ENCODE assay signal across 10 cellular contexts in genomic region chr12:95173392-95174251, GRCh38. TPM values are rescaled to one million over a fixed set of nuclear protein-coding genes. Genes with fewer than 3 reads are reported as not detected.
DNase-seq lines count a peak whose midpoint lies in the region; ATAC-seq and TF ChIP-seq lines count a peak whose summit lies in the region.
"Had no signal": no experiment of that assay in that cellular context is flagged by ENCODE, and none has a peak within 500 bp of the region (broad histone marks: within the 10 kb centered on the region; RNA-seq: fewer than 3 reads in every experiment).

No MANE protein-coding gene starts in this region.

- H3K4me3 Mint-ChIP-seq in Calu3 (ENCODE audit: low read depth, unreplicated experiment): peak overlapping the region; percentile 39
- H3K4me3 Mint-ChIP-seq: immature natural killer cell had no signal

- no peaks in the 10 kb centered on the region for H3K9me3 Mint-ChIP-seq in Calu3 (ENCODE audit: low read depth, unreplicated experiment)
- H3K9me3 Mint-ChIP-seq: immature natural killer cell had no signal

- no peaks in the 10 kb centered on the region for H3K27me3 Mint-ChIP-seq in Calu3 (ENCODE audit: unreplicated experiment)

- CTCF ChIA-PET in Calu3 (lab: Charles Lee): interaction anchor here (0.5 to 1.9 kb wide), 6 partner anchors 13 to 88 kb away, joined by 3 to 4 read pairs (median 4); no protein-coding TSS in a partner anchor

- TF ChIP-seq CTCF in Calu3 (IDR thresholded peaks at IDR 0.05; ENCODE audit: unreplicated experiment) (no peak), foreskin fibroblast (IDR thresholded peaks at IDR 0.05; ENCODE audit: low read depth, low read length) (no peak)

- peak; percentile 81 for DNase-seq in Calu3
- DNase-seq in foreskin fibroblast: peak; percentile 73 to 87
- peak in 7 of 10 donors; percentile 14 to 89 (median 30) for DNase-seq in posterior cingulate gyrus
- DNase-seq in NOMO-1 treated with DMSO at 0.1 percent for 48 hours (lab: John Stamatoyannopoulos, UW; ENCODE audit: unreplicated experiment): no peak
- DNase-seq in SIG-M5 treated with dmso at 0.1 percent for 504 hours (lab: John Stamatoyannopoulos, UW; ENCODE audit: unreplicated experiment): no peak
- DNase-seq: immature natural killer cell had no signal

- no TSS peak for BruUV-seq in Calu3 (replicated peaks; lab: Mats Ljungman, UMichigan)

- peaks cover 56% of the 10 kb centered on the region for H3K36me3 Mint-ChIP-seq in Calu3 (ENCODE audit: insufficient read depth, unreplicated experiment)
- H3K36me3 Mint-ChIP-seq: immature natural killer cell had no signal

- no peak overlapping the region for H3K4me3 ChIP-seq in foreskin fibroblast (ENCODE audit: low read depth in 1 of 2, low read length in 2 of 2)

- peak overlapping the region; percentile 71 for H3K27ac Mint-ChIP-seq in Calu3 (ENCODE audit: unreplicated experiment)
- H3K27ac Mint-ChIP-seq: immature natural killer cell had no signal

- ATAC-seq in SK-N-SH treated with all-trans-retinoic acid at 6 μM for 48 hours (peak; percentile 86), HG02678 (IDR thresholded peaks at IDR 0.05; ENCODE audit: unreplicated experiment) (no peak), GM18873 (IDR thresholded peaks at IDR 0.05; ENCODE audit: low FRiP score, unreplicated experiment) (no peak)
- ATAC-seq: HCT116 had no signal

- H3K4me1 Mint-ChIP-seq in Calu3 (ENCODE audit: low read depth, unreplicated experiment): peaks cover 70% of the 10 kb centered on the region
- H3K4me1 Mint-ChIP-seq: immature natural killer cell had no signal

- intact Hi-C loops in Calu3 (cut with micrococcal nuclease; ENCODE audit: unreplicated experiment): no loop called here
- intact Hi-C loops in posterior cingulate gyrus (cut with DNase I): no loop called here

TF ChIP-seq in SK-N-SH treated with all-trans-retinoic acid at 6 μM for 48 hours, 23 proteins besides CTCF, POLR2A, EP300 and RAD21:
- TF ChIP-seq CREB5 (CRISPR knock-in tag; IDR thresholded peaks at IDR 0.05; ENCODE audit: low read depth) (peak; percentile 68; the same call in 1 of the 2 replicates), SNAI2 (CRISPR knock-in tag; IDR thresholded peaks at IDR 0.05) (peak; percentile 79), ZFP30 (CRISPR knock-in tag; IDR thresholded peaks at IDR 0.05) (no peak), ZFP3 (CRISPR knock-in tag; IDR thresholded peaks at IDR 0.05) (peak; percentile 15; the same call in 1 of the 2 replicates), ZNF8 (CRISPR knock-in tag; IDR thresholded peaks at IDR 0.05) (no peak), POU6F1 (CRISPR knock-in tag; IDR thresholded peaks at IDR 0.05; ENCODE audit: borderline replicate concordance, low read depth) (peak; percentile 87; the same call in 1 of the 2 replicates), ISL1 (CRISPR knock-in tag; IDR thresholded peaks at IDR 0.05) (peak; percentile 94), ZC3H10 (CRISPR knock-in tag; IDR thresholded peaks at IDR 0.05) (peak; percentile 29; the same call in 1 of the 2 replicates), CSDC2 (CRISPR knock-in tag; IDR thresholded peaks at IDR 0.05) (0 out of 2 replicates have a peak, but pooled peaks have one; percentile 22)
TF ChIP-seq in SK-N-SH treated with all-trans-retinoic acid at 6 μM for 48 hours: peak in this region for 7.

RNA-seq across cellular contexts. Expression of gene FGD6, which starts 43.6 kb away (rescaled TPM):
- total RNA-seq in Calu3 (2022): 64.5 and 66.6 TPM in 2 replicates

RNA-seq across cellular contexts. Expression of gene VEZT, which starts 44.0 kb away (rescaled TPM):
- 149 and 160 TPM in 2 replicates for total RNA-seq in Calu3 (2022)

Comparison
In these comparisons a context has a peak if more than half of its experiments do, and no peak if none do; other contexts are left out.
1. DNase-seq: peak in Calu3 (single experiment), foreskin fibroblast (2 of 2) and posterior cingulate gyrus (7 of 10); none in NOMO-1 treated with DMSO at 0.1 percent for 48 hours (single experiment) and SIG-M5 treated with dmso at 0.1 percent for 504 hours (single experiment).